Comparison of ENCODE assay signal across 17 cellular contexts in genomic region chr14:88879016-88879415, GRCh38. TPM values are rescaled to one million over a fixed set of nuclear protein-coding genes. Genes with fewer than 3 reads are reported as not detected.
DNase-seq lines count a peak whose midpoint lies in the region; ATAC-seq, FAIRE-seq and TF ChIP-seq lines count a peak whose summit lies in the region.
"Had no signal": no experiment of that assay in that cellular context is flagged by ENCODE, and none has a peak within 500 bp of the region (broad histone marks: within the 10 kb centered on the region; RNA-seq: fewer than 3 reads in every experiment).

No MANE protein-coding gene starts in this region.

- TF ChIP-seq CTCF in psoas muscle (IDR thresholded peaks at IDR 0.05): no peak
- TF ChIP-seq CTCF in testis (IDR thresholded peaks at IDR 0.05): no peak

- H3K4me1 ChIP-seq in psoas muscle (no peaks in the 10 kb centered on the region), testis (no peaks in the 10 kb centered on the region)
- H3K4me1 ChIP-seq: gastrocnemius medialis, tibial artery had no signal

- H3K27me3 ChIP-seq in psoas muscle (ENCODE audit: insufficient read depth in 3 of 3, low read length in 2 of 3) (no peaks in the 10 kb centered on the region), testis (no peaks in the 10 kb centered on the region)
- H3K27me3 ChIP-seq: gastrocnemius medialis, tibial artery had no signal

- H3K36me3 ChIP-seq in psoas muscle (ENCODE audit: insufficient read depth in 1 of 2, low read depth in 1 of 2) (no peaks in the 10 kb centered on the region), testis (ENCODE audit: low read depth, missing control alignments) (no peaks in the 10 kb centered on the region)
- H3K36me3 ChIP-seq: gastrocnemius medialis had no signal

- no peaks in the 10 kb centered on the region for H3K9me3 ChIP-seq in psoas muscle
- H3K9me3 ChIP-seq in testis: no peaks in the 10 kb centered on the region
- H3K9me3 ChIP-seq: gastrocnemius medialis, tibial artery had no signal

- DNase-seq in SIG-M5 treated with dmso at 0.1 percent for 504 hours (lab: John Stamatoyannopoulos, UW; ENCODE audit: unreplicated experiment) (peak; percentile 7), SIG-M5 (lab: John Stamatoyannopoulos, UW) (no peak), fibroblast of peridontal ligament (ENCODE audit: extremely low read depth) (peak; percentile 70), urothelium cell line (ENCODE audit: low spot score) (peak; percentile 24), NCI-H1417 (lab: John Stamatoyannopoulos, UW) (no peak), psoas muscle (no peak), testis (no peak)
- DNase-seq: 8988T; activated CD4-positive, alpha-beta T cell treated with anti-CD3 and anti-CD28 coated beads for 1 hour; central memory CD4-positive, alpha-beta T cell; gastrocnemius medialis; NCI-H1048; NCI-H524 treated with DMSO at 0.1 percent for 48 hours; tibial artery had no signal

- TF ChIP-seq POLR2A in testis (IDR thresholded peaks at IDR 0.05): no peak

- peak; percentile 83 for ATAC-seq in SK-N-SH treated with all-trans-retinoic acid at 6 μM for 48 hours
- no peak for ATAC-seq in psoas muscle
- ATAC-seq: gastrocnemius medialis; natural killer cell treated with Interleukin-12 subunit alpha and Interleukin-12 subunit beta and Interleukin-15 and Interleukin-18, amount 100 ng/mL, for 72 hours had no signal

- intact Hi-C loops in psoas muscle (cut with DNase I): no loop called here
- intact Hi-C loops in testis (cut with DNase I; ENCODE audit: low total_unique reads): no loop called here

- H3K4me3 ChIP-seq in psoas muscle (no peak overlapping the region), testis (no peak overlapping the region)
- H3K4me3 ChIP-seq: gastrocnemius medialis, skin epidermis, tibial artery had no signal

- 70 to 87% (median 87%) methylated on average over 3 of the region's 3 CpGs for WGBS in psoas muscle, 3 donors
- WGBS in testis, 2 donors: 79 to 82% methylated on average over 3 of the region's 3 CpGs

- no peak overlapping the region for H3K27ac ChIP-seq in psoas muscle
- H3K27ac ChIP-seq in testis: no peak overlapping the region
- H3K27ac ChIP-seq: gastrocnemius medialis, skin epidermis, tibial artery had no signal

- peak; percentile 46 for FAIRE-seq in urothelium cell line (lab: Jason Lieb, UNC)

TF ChIP-seq in SK-N-SH treated with all-trans-retinoic acid at 6 μM for 48 hours, 23 proteins besides CTCF, POLR2A, EP300 and RAD21:
- TF ChIP-seq CREB5 (CRISPR knock-in tag; IDR thresholded peaks at IDR 0.05; ENCODE audit: low read depth): no peak
- TF ChIP-seq TOX (CRISPR knock-in tag; IDR thresholded peaks at IDR 0.05; ENCODE audit: borderline replicate concordance): no peak
- no peak for TF ChIP-seq PPARA (CRISPR knock-in tag; IDR thresholded peaks at IDR 0.05; ENCODE audit: borderline replicate concordance)
- no peak for TF ChIP-seq TSHZ2 (CRISPR knock-in tag; IDR thresholded peaks at IDR 0.05)
- TF ChIP-seq TCF4 (CRISPR knock-in tag; IDR thresholded peaks at IDR 0.05; ENCODE audit: borderline replicate concordance): no peak
TF ChIP-seq in SK-N-SH treated with all-trans-retinoic acid at 6 μM for 48 hours: peak in this region for 0.

RNA-seq across cellular contexts. Expression of gene TTC8, which starts 54.6 kb away (rescaled TPM):
- total RNA-seq in psoas muscle (1 to 10 TPM; 2.2 to 3.5 (median 3.1) TPM), testis (100 to 1,000 TPM; 139 to 144 TPM)
- polyA plus RNA-seq in psoas muscle (1 to 10 TPM; 1.6 to 4.7 (median 2.0) TPM), testis (ENCODE audit: insufficient read depth, low read depth, low replicate concordance) (67.5 TPM)

Comparison
In these comparisons a context has a peak if more than half of its experiments do, and no peak if none do; other contexts are left out.
1. DNase-seq: peak in SIG-M5 treated with dmso at 0.1 percent for 504 hours (single experiment), fibroblast of peridontal ligament (single experiment) and urothelium cell line (single experiment); none in SIG-M5 (single experiment), NCI-H1417 (0 of 3), psoas muscle (0 of 2) and testis (single experiment).
2. RNA of gene TTC8, which starts 54.6 kb away (total RNA-seq): 139 to 144 TPM in testis; 2.2 to 3.5 TPM in psoas muscle; every median in the first group is over 10 times any median in the second.